ENCODE assay signal across 8 cellular contexts in the genomic region with DNA sequence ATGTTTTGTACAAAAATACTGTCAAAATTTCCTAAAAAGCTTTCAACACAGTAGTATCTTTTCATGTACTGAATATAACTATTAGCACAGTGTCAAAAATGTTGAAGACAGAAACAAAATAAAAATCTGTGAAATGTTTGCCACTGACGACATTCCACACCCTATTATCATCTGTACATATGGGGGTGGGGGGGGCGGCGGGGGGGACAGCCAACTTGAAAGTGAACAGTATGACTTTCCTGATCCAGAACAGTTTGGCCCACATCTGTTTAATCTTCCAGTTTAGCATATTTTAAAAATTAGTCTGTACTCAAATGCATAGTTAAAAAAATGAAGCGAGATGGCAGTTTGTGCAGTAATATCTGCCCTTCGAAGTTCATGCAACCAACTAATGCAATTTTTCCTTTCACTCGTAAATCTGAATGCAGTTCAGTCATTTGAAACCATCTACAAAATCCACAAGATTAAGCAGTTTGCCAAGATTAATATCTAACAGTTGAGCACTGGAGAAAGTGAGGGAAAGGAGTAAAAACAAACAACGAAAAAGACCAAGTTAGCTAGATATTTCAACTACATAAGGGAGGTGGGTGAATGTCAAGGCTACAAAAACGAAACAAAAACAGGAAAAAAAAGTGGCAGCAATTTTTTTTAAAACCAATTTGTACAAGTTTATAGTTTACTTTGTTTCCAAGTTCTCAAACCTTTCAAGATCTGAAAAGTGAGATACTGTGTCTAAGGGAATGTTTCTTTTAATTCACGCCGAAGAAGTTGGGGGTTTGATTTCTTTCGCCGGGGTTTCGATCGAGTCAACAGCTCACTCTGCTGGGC. TPM values are rescaled to one million over a fixed set of nuclear protein-coding genes. Genes with fewer than 3 reads are reported as not detected.
A peak's percentile ranks its signal among the peaks of the same experiment; 100 is the strongest.
DNase-seq lines count a peak whose midpoint lies in the region; ATAC-seq and TF ChIP-seq lines count a peak whose summit lies in the region.

No MANE protein-coding gene starts in this region.

- no TSS peak for BruUV-seq in Panc1 (replicated peaks; lab: Mats Ljungman, UMichigan)

- H3K9me3 ChIP-seq in Panc1 (ENCODE audit: control insufficient read depth, insufficient read depth, low read depth, low read length) = no peaks in the 10 kb centered on the region
- H3K9me3 ChIP-seq in osteoblast (ENCODE audit: low read depth, low read length) = no peaks in the 10 kb centered on the region

- no peak overlapping the region for H2AFZ ChIP-seq in osteoblast (ENCODE audit: low read length)

- DNase-seq in GM12865 (ENCODE audit: low read depth) = no peak
- DNase-seq in Panc1 (ENCODE audit: low read depth, low spot score) = no peak
- no peak for DNase-seq in epithelial cell of prostate (ENCODE audit: low read depth, low spot score)
- peak; percentile 72 for DNase-seq in osteoblast (ENCODE audit: insufficient read length, low spot score, missing footprints)
- no peak for DNase-seq in NAMALWA (ENCODE audit: low spot score)
- DNase-seq in DMS53 treated with DMSO at 0.1 percent for 48 hours (lab: John Stamatoyannopoulos, UW; ENCODE audit: unreplicated experiment) = no peak

- peak overlapping the region; percentile 85 for H3K4me2 ChIP-seq in osteoblast (ENCODE audit: insufficient read depth, low read length)

- CTCF ChIA-PET in Panc1 (lab: Charles Lee) = interaction anchor here (0.6 kb wide), 1 partner anchor 680 kb away, joined by 3 read pairs; no protein-coding TSS in a partner anchor

- in situ Hi-C loops in Panc1 (cut with HindIII; ENCODE audit: low pct_unique_long_range_greater_than_20kb, low sequenced_read_pairs) = no loop called here

- H3K27me3 ChIP-seq in Panc1 (ENCODE audit: control insufficient read depth, insufficient read depth, low read length) (no peaks in the 10 kb centered on the region), osteoblast (ENCODE audit: insufficient read depth, low read length) (no peaks in the 10 kb centered on the region)

- peak overlapping the region; percentile 79 for H3K4me3 ChIP-seq in GM12865 (ENCODE audit: low read depth, low read length)
- peak overlapping the region; percentile 88 to 97 for H3K4me3 ChIP-seq in Panc1 (ENCODE audit: low read depth in 2 of 2, low read length in 2 of 2)
- peak overlapping the region; percentile 94 for H3K4me3 ChIP-seq in osteoblast (ENCODE audit: insufficient read depth, low read length)

- H3K36me3 ChIP-seq in Panc1 (ENCODE audit: control insufficient read depth, insufficient read depth, low read length) (peaks cover 14% of the 10 kb centered on the region), osteoblast (ENCODE audit: insufficient read depth, low read length) (peaks cover 29% of the 10 kb centered on the region)

- H3K4me1 ChIP-seq in Panc1 (ENCODE audit: control insufficient read depth, insufficient read depth, low read length) (peaks cover 56% of the 10 kb centered on the region), osteoblast (ENCODE audit: insufficient read depth, low read length) (peaks cover 29% of the 10 kb centered on the region)

- intact Hi-C loops in Panc1 (cut with micrococcal nuclease; ENCODE audit: unreplicated experiment) = loop anchor here (5.0 to 10.0 kb wide), 5 partner anchors 162 to 612 kb away; no protein-coding TSS in a partner anchor

- POLR2A ChIA-PET in Panc1 (lab: Charles Lee) = interaction anchor here (0.6 to 2.3 kb wide), 2 partner anchors 215 to 1280 kb away, joined by 5 to 12 read pairs; no protein-coding TSS in a partner anchor

- H4K20me1 ChIP-seq in osteoblast (ENCODE audit: insufficient read depth, low read length) = peaks cover 26% of the 10 kb centered on the region

- ATAC-seq in Panc1 (no peak), HG03196 (IDR thresholded peaks at IDR 0.05; ENCODE audit: unreplicated experiment) (no peak), GM21723 (IDR thresholded peaks at IDR 0.05; ENCODE audit: unreplicated experiment) (no peak)

- peak overlapping the region; percentile 99 for H3K27ac ChIP-seq in Panc1 (ENCODE audit: low read length)
- peak overlapping the region; percentile 95 for H3K27ac ChIP-seq in epithelial cell of prostate
- peak overlapping the region; percentile 94 for H3K27ac ChIP-seq in osteoblast (ENCODE audit: low read depth, low read length)

- TF ChIP-seq CTCF in GM12865 (IDR thresholded peaks at IDR 0.05; ENCODE audit: insufficient read depth, low read depth, low read length, missing control alignments) (no peak), Panc1 (IDR thresholded peaks at IDR 0.05) (no peak), osteoblast (IDR thresholded peaks at IDR 0.05; ENCODE audit: extremely low read depth, low read depth, low read length) (no peak)

- peaks cover 44% of the 10 kb centered on the region for H3K79me2 ChIP-seq in osteoblast (ENCODE audit: insufficient read depth, low read length)

RNA-seq across cellular contexts. Expression of a gene that starts 1.9 kb away (rescaled TPM):
- total RNA-seq in Panc1 (2021; ENCODE audit: unreplicated experiment) (210 TPM), osteoblast (180 and 223 TPM in 2 replicates)
- 385 TPM for polyA plus RNA-seq in Panc1 (2012; ENCODE audit: insufficient read length)
